Comparison of ENCODE assay signal across 1 cellular context in the genomic region with DNA sequence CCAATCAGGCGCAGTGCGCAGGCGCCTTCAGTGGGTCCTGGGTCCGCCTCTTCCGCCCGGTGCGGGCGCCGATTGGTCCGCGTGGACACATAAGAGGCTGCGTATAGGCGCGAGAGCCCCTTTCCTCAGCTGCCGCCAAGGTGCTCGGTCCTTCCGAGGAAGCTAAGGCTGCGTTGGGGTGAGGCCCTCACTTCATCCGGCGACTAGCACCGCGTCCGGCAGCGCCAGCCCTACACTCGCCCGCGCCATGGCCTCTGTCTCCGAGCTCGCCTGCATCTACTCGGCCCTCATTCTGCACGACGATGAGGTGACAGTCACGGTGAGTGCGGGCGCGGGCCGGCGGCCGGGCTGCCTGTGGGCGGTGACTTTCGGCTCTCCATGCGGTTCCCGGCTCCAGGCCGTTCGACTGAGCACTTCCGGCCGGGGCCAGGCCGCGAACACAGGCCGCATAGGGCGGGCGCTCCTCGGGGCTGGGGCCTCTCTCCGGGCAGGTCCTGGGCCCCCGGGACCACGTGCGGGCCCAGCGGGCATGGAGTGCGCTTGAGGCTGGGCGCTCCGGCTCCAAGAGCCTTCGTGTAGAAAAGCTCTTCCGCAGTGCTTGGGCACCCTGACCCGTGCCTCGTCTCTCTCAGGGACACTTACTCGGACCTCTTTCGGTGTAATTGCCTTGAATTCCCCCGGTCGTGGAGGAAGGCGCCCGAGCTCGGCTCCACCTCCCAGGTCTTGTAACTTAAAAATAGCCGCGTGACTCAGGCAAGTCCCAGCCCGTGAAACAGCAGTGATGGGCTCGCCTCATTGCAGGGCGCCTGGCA.
TF ChIP-seq lines count a peak whose summit lies in the region.

Gene RPLP1, plus strand, starts transcription at position 117 of the 812 bp plus-strand sequence. Its CDS starts 131 bp downstream, at position 248.

TF ChIP-seq in HepG2, 621 proteins besides CTCF, POLR2A, EP300 and RAD21 (continued from another document and continues in another):
- peak; percentile 87 for TF ChIP-seq KDM2A (CRISPR knock-in tag; IDR thresholded peaks at IDR 0.05; ENCODE audit: borderline replicate concordance, low read depth)
- TF ChIP-seq KLF13 (CRISPR knock-in tag; IDR thresholded peaks at IDR 0.05), result no peak
- TF ChIP-seq HNRNPK (IDR thresholded peaks at IDR 0.05; ENCODE audit: low read depth, low read length, poor library complexity, severe bottlenecking), result no peak
- TF ChIP-seq ZNF230 (CRISPR knock-in tag; IDR thresholded peaks at IDR 0.05), result no peak
- peak; percentile 23; the same call in 1 of the 2 replicates for TF ChIP-seq NR3C1 (CRISPR knock-in tag; IDR thresholded peaks at IDR 0.05)
- TF ChIP-seq, protein P1, sequence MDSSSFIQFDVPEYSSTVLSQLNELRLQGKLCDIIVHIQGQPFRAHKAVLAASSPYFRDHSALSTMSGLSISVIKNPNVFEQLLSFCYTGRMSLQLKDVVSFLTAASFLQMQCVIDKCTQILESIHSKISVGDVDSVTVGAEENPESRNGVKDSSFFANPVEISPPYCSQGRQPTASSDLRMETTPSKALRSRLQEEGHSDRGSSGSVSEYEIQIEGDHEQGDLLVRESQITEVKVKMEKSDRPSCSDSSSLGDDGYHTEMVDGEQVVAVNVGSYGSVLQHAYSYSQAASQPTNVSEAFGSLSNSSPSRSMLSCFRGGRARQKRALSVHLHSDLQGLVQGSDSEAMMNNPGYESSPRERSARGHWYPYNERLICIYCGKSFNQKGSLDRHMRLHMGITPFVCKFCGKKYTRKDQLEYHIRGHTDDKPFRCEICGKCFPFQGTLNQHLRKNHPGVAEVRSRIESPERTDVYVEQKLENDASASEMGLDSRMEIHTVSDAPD (CRISPR knock-in tag; IDR thresholded peaks at IDR 0.05), result peak; percentile 75
- TF ChIP-seq PITX1 (CRISPR knock-in tag; IDR thresholded peaks at IDR 0.05), result no peak; the same call in none of the 2 replicates
- TF ChIP-seq, protein P2, sequence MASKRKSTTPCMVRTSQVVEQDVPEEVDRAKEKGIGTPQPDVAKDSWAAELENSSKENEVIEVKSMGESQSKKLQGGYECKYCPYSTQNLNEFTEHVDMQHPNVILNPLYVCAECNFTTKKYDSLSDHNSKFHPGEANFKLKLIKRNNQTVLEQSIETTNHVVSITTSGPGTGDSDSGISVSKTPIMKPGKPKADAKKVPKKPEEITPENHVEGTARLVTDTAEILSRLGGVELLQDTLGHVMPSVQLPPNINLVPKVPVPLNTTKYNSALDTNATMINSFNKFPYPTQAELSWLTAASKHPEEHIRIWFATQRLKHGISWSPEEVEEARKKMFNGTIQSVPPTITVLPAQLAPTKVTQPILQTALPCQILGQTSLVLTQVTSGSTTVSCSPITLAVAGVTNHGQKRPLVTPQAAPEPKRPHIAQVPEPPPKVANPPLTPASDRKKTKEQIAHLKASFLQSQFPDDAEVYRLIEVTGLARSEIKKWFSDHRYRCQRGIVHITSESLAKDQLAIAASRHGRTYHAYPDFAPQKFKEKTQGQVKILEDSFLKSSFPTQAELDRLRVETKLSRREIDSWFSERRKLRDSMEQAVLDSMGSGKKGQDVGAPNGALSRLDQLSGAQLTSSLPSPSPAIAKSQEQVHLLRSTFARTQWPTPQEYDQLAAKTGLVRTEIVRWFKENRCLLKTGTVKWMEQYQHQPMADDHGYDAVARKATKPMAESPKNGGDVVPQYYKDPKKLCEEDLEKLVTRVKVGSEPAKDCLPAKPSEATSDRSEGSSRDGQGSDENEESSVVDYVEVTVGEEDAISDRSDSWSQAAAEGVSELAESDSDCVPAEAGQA (IDR thresholded peaks at IDR 0.05; ENCODE audit: low read depth), result no peak
- TF ChIP-seq, protein P2 (CRISPR knock-in tag; IDR thresholded peaks at IDR 0.05; ENCODE audit: borderline replicate concordance), result no peak; the same call in 1 of the 2 replicates
- no peak for TF ChIP-seq SMARCC2 (IDR thresholded peaks at IDR 0.05)
- no peak for TF ChIP-seq MAFK (conservative IDR thresholded peaks at IDR 0.05 in 1 of 2, IDR thresholded peaks at IDR 0.05 in 1 of 2; ENCODE audit: low read length in 2 of 2)
- TF ChIP-seq PRDM4 (CRISPR knock-in tag; IDR thresholded peaks at IDR 0.05; ENCODE audit: borderline replicate concordance), result peak; percentile 69; the same call in 1 of the 2 replicates
- 0 out of 2 replicates have a peak, but pooled peaks have one; percentile 60 for TF ChIP-seq TSC22D2 (CRISPR knock-in tag; IDR thresholded peaks at IDR 0.05; ENCODE audit: borderline replicate concordance)
- no peak for TF ChIP-seq PLRG1 (conservative IDR thresholded peaks at IDR 0.05)
- TF ChIP-seq FOXK2 (IDR thresholded peaks at IDR 0.05), result no peak
- peak; percentile 98 for TF ChIP-seq RBM39 (IDR thresholded peaks at IDR 0.05; ENCODE audit: low read depth, low read length, poor library complexity, severe bottlenecking)
- no peak for TF ChIP-seq NFE2 (CRISPR knock-in tag; IDR thresholded peaks at IDR 0.05)
- no peak; the same call in 1 of the 2 replicates for TF ChIP-seq GLMP (CRISPR knock-in tag; IDR thresholded peaks at IDR 0.05; ENCODE audit: borderline replicate concordance)
- TF ChIP-seq ZNF160 (CRISPR knock-in tag; IDR thresholded peaks at IDR 0.05), result no peak
- TF ChIP-seq YEATS2 (CRISPR knock-in tag; IDR thresholded peaks at IDR 0.05; ENCODE audit: borderline replicate concordance), result peak; percentile 96
- TF ChIP-seq ZFP36L2 (CRISPR knock-in tag; IDR thresholded peaks at IDR 0.05), result no peak
- TF ChIP-seq ZNF232 (CRISPR knock-in tag; IDR thresholded peaks at IDR 0.05; ENCODE audit: borderline replicate concordance), result no peak
- TF ChIP-seq ZNF776 (CRISPR knock-in tag; IDR thresholded peaks at IDR 0.05), result peak; percentile 88
- TF ChIP-seq, protein P3, sequence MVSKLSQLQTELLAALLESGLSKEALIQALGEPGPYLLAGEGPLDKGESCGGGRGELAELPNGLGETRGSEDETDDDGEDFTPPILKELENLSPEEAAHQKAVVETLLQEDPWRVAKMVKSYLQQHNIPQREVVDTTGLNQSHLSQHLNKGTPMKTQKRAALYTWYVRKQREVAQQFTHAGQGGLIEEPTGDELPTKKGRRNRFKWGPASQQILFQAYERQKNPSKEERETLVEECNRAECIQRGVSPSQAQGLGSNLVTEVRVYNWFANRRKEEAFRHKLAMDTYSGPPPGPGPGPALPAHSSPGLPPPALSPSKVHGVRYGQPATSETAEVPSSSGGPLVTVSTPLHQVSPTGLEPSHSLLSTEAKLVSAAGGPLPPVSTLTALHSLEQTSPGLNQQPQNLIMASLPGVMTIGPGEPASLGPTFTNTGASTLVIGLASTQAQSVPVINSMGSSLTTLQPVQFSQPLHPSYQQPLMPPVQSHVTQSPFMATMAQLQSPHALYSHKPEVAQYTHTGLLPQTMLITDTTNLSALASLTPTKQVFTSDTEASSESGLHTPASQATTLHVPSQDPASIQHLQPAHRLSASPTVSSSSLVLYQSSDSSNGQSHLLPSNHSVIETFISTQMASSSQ (IDR thresholded peaks at IDR 0.05; ENCODE audit: low read depth), result no peak
- TF ChIP-seq, protein P3 (CRISPR knock-in tag; IDR thresholded peaks at IDR 0.05; ENCODE audit: borderline replicate concordance), result no peak
- no peak; the same call in 1 of the 2 replicates for TF ChIP-seq ZNF777 (CRISPR knock-in tag; IDR thresholded peaks at IDR 0.05)
- no peak; the same call in 1 of the 2 replicates for TF ChIP-seq ZNF703 (CRISPR knock-in tag; IDR thresholded peaks at IDR 0.05; ENCODE audit: borderline replicate concordance)
- TF ChIP-seq ZNF207 (IDR thresholded peaks at IDR 0.05; ENCODE audit: borderline replicate concordance), result no peak
- TF ChIP-seq, protein P4, sequence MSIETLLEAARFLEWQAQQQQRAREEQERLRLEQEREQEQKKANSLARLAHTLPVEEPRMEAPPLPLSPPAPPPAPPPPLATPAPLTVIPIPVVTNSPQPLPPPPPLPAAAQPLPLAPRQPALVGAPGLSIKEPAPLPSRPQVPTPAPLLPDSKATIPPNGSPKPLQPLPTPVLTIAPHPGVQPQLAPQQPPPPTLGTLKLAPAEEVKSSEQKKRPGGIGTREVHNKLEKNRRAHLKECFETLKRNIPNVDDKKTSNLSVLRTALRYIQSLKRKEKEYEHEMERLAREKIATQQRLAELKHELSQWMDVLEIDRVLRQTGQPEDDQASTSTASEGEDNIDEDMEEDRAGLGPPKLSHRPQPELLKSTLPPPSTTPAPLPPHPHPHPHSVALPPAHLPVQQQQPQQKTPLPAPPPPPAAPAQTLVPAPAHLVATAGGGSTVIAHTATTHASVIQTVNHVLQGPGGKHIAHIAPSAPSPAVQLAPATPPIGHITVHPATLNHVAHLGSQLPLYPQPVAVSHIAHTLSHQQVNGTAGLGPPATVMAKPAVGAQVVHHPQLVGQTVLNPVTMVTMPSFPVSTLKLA (IDR thresholded peaks at IDR 0.05), result 0 out of 2 replicates have a peak, but pooled peaks have one; percentile 21
- no peak for TF ChIP-seq ZSCAN29 (CRISPR knock-in tag; conservative IDR thresholded peaks at IDR 0.05)
- no peak for TF ChIP-seq EED (CRISPR knock-in tag; IDR thresholded peaks at IDR 0.05)
- peak; percentile 84 for TF ChIP-seq ARHGAP35 (CRISPR knock-in tag; IDR thresholded peaks at IDR 0.05; ENCODE audit: borderline replicate concordance)
- peak; percentile 56 for TF ChIP-seq ZNF18 (CRISPR knock-in tag; IDR thresholded peaks at IDR 0.05; ENCODE audit: insufficient replicate concordance)
- peak; percentile 16; the same call in 1 of the 2 replicates for TF ChIP-seq SOX13 (IDR thresholded peaks at IDR 0.05)
- peak in 1 of 2 experiments; percentile 16; a peak in 1 of 4 replicates for TF ChIP-seq SOX13 (CRISPR knock-in tag; conservative IDR thresholded peaks at IDR 0.05 in 1 of 2, IDR thresholded peaks at IDR 0.05 in 1 of 2)
- no peak for TF ChIP-seq ZSCAN30 (CRISPR knock-in tag; IDR thresholded peaks at IDR 0.05)
- no peak for TF ChIP-seq ATF7 (IDR thresholded peaks at IDR 0.05)
- no peak for TF ChIP-seq ATF7 (CRISPR knock-in tag; IDR thresholded peaks at IDR 0.05)
- no peak for TF ChIP-seq ZNF569 (CRISPR knock-in tag; IDR thresholded peaks at IDR 0.05; ENCODE audit: borderline replicate concordance)
- peak; percentile 70; the same call in 1 of the 2 replicates for TF ChIP-seq ZNF564 (CRISPR knock-in tag; IDR thresholded peaks at IDR 0.05)
